Comparison of ENCODE assay signal across 8 cellular contexts in genomic region chr20:50540620-50541605, GRCh38. TPM values are rescaled to one million over a fixed set of nuclear protein-coding genes. Genes with fewer than 3 reads are reported as not detected.
DNase-seq lines count a peak whose midpoint lies in the region; ATAC-seq, FAIRE-seq and TF ChIP-seq lines count a peak whose summit lies in the region.

No MANE protein-coding gene starts in this region.

- in situ Hi-C loops in K562 (cut with MboI): no loop called here

- CTCF ChIA-PET in K562 (lab: Yijun Ruan, JAX; ENCODE audit: low intra/inter-chr PET ratio): no interaction called here

- H3K9me1 ChIP-seq in K562 (ENCODE audit: control insufficient read depth, insufficient read depth, low read length): peaks cover 6% of the 10 kb centered on the region

- H4K20me1 ChIP-seq in K562 (replicated peaks; ENCODE audit: control insufficient read depth, insufficient read depth, low read length): peaks cover 21% of the 10 kb centered on the region

- no peak for TF ChIP-seq POLR2A in K562 (conservative IDR thresholded peaks at IDR 0.05)

- POLR2A ChIA-PET in K562 (lab: Yijun Ruan, JAX): interaction anchor here (0.5 to 2.1 kb wide), 10 partner anchors 8 to 30 kb away, joined by 3 to 10 read pairs (median 4); no protein-coding TSS in a partner anchor

- no peak overlapping the region for H3K4me3 ChIP-seq in K562
- no peak overlapping the region for H3K4me3 ChIP-seq in lung

- H3K36me3 ChIP-seq in K562 (ENCODE audit: control insufficient read depth, insufficient read depth, low read length): peaks cover 28% of the 10 kb centered on the region; the same call in 1 of the 3 replicates
- H3K36me3 ChIP-seq in lung (ENCODE audit: control insufficient read depth in 2 of 2, insufficient read depth in 2 of 2, low read length in 2 of 2): peaks cover 0 to 2% of the 10 kb centered on the region in 2 donors

- TF ChIP-seq EP300 in K562 (IDR thresholded peaks at IDR 0.05; ENCODE audit: low read length): no peak

- peak; percentile 9 for ATAC-seq in HG02642 (IDR thresholded peaks at IDR 0.05; ENCODE audit: poor library complexity, unreplicated experiment)
- ATAC-seq in K562: peak; percentile 50
- peak; percentile 78 for ATAC-seq in lung (ENCODE audit: insufficient read depth, low FRiP score)
- no peak for ATAC-seq in GM19455 (IDR thresholded peaks at IDR 0.05; ENCODE audit: unreplicated experiment)
- no peak for ATAC-seq in GM18868 (IDR thresholded peaks at IDR 0.05; ENCODE audit: unreplicated experiment)

- TF ChIP-seq CTCF in K562 (IDR thresholded peaks at IDR 0.05 in 2 of 3, conservative IDR thresholded peaks at IDR 0.05 in 1 of 3; ENCODE audit: insufficient read depth in 2 of 3, low read depth in 1 of 3, low read length in 3 of 3) (no peak; a peak in 1 of 6 replicates), lung (IDR thresholded peaks at IDR 0.05; ENCODE audit: control extremely low read depth, extremely low read depth) (no peak)

- H3K9me3 ChIP-seq in K562 (replicated peaks; ENCODE audit: control insufficient read depth, insufficient read depth, low read depth, low read length) (no peaks in the 10 kb centered on the region), lung (ENCODE audit: control insufficient read depth in 2 of 2, insufficient read depth in 1 of 2, low read length in 1 of 2) (no peaks in the 10 kb centered on the region)

- TF ChIP-seq RAD21 in K562 (CRISPR knock-in tag; conservative IDR thresholded peaks at IDR 0.05 in 1 of 2, IDR thresholded peaks at IDR 0.05 in 1 of 2): no peak

- WGBS in K562 (ENCODE audit: insufficient coverage, low coverage, missing lambda C conversion rate): 56% methylated on average over 14 of the region's 14 CpGs
- 43 to 62% methylated on average over 14 of the region's 14 CpGs for WGBS in lung, 2 donors

- DNase-seq in AG20443 (ENCODE audit: low spot score) (peak; percentile 46), K562 (ENCODE audit: extremely low read depth in 1 of 4, low spot score in 3 of 4) (no peak), lung (ENCODE audit: low spot score) (peak; percentile 56), activated gamma-delta T cell treated with Interleukin-2 at 50 U/mL for 16 hours (no peak), superior temporal gyrus (ENCODE audit: extremely low spot score) (no peak)

- peak overlapping the region in 1 of 2 experiments; percentile 38; a peak in 2 of 4 replicates for H3K9ac ChIP-seq in K562 (ENCODE audit: insufficient read depth in 1 of 2, low read depth in 2 of 2, low read length in 2 of 2)

- H3K79me2 ChIP-seq in K562 (ENCODE audit: control insufficient read depth, insufficient read depth, low read length): peaks cover 92% of the 10 kb centered on the region

- peak; percentile 49 for FAIRE-seq in K562 (lab: Jason Lieb, UNC)

- H2AFZ ChIP-seq in K562 (ENCODE audit: low read depth, low read length): no peak overlapping the region; the same call in 1 of the 2 replicates

- BruUV-seq in K562 (replicated peaks; lab: Mats Ljungman, UMichigan): no TSS peak

- intact Hi-C loops in K562 (cut with micrococcal nuclease): no loop called here

- H3K27ac ChIP-seq in K562 (ENCODE audit: extremely low read depth, low read depth, low read length) (peak overlapping the region; percentile 71; the same call in 2 of the 3 replicates), lung (ENCODE audit: low read depth in 1 of 2, low read length in 1 of 2) (peak overlapping the region; percentile 60 to 88)

- H3K4me1 ChIP-seq in K562 (replicated peaks in 1 of 2; ENCODE audit: control insufficient read depth in 2 of 2, insufficient read depth in 2 of 2, low read length in 2 of 2): peaks cover 5 to 23% of the 10 kb centered on the region in 2 experiments; a peak in 4 of 5 replicates
- peaks cover 18 to 33% of the 10 kb centered on the region in 2 donors for H3K4me1 ChIP-seq in lung (ENCODE audit: control insufficient read depth in 2 of 2, insufficient read depth in 2 of 2, low read length in 2 of 2)

- H3K4me2 ChIP-seq in K562 (ENCODE audit: insufficient read depth, low read length): peak overlapping the region; percentile 37

- no peaks in the 10 kb centered on the region for H3K27me3 ChIP-seq in K562 (ENCODE audit: control insufficient read depth in 2 of 2, insufficient read depth in 2 of 2, low read length in 2 of 2)
- H3K27me3 ChIP-seq in lung (ENCODE audit: control insufficient read depth, insufficient read depth): no peaks in the 10 kb centered on the region

TF ChIP-seq in K562, 482 proteins besides CTCF, POLR2A, EP300 and RAD21 (continues in another document):
- TF ChIP-seq ZNF175 (CRISPR knock-in tag; IDR thresholded peaks at IDR 0.05; ENCODE audit: low read depth) (peak; percentile 5; the same call in 1 of the 2 replicates), ARID1B (IDR thresholded peaks at IDR 0.05) (no peak), ZNF239 (CRISPR knock-in tag; IDR thresholded peaks at IDR 0.05) (no peak), POLR2H (tag; IDR thresholded peaks at IDR 0.05; ENCODE audit: low read depth) (no peak), E2F3 (CRISPR knock-in tag; IDR thresholded peaks at IDR 0.05) (0 out of 2 replicates have a peak, but pooled peaks have one; percentile 26), ZNF224 (CRISPR knock-in tag; IDR thresholded peaks at IDR 0.05) (no peak), PRDM10 (IDR thresholded peaks at IDR 0.05; ENCODE audit: partially characterized antibody) (peak; percentile 79), CHD1 (IDR thresholded peaks at IDR 0.05; ENCODE audit: low read length) (no peak), ZNF695 (CRISPR knock-in tag; IDR thresholded peaks at IDR 0.05) (no peak), MCM5 (IDR thresholded peaks at IDR 0.05; ENCODE audit: low read depth) (no peak), FOXP4 (CRISPR knock-in tag; IDR thresholded peaks at IDR 0.05; ENCODE audit: borderline replicate concordance) (no peak), CEBPG (CRISPR knock-in tag; IDR thresholded peaks at IDR 0.05) (no peak), CEBPG (tag; conservative IDR thresholded peaks at IDR 0.05 in 1 of 2, IDR thresholded peaks at IDR 0.05 in 1 of 2) (no peak), EHMT2 (IDR thresholded peaks at IDR 0.05) (no peak)

RNA-seq across cellular contexts. Expression of gene PTPN1, which starts 30.7 kb away (rescaled TPM):
- 39.8 and 48.2 TPM in 2 replicates for total RNA-seq in K562 (2011; cell fraction: chromatin; rRNA removed; ENCODE audit: low replicate concordance)
- total RNA-seq in K562 (2011; cell fraction: nucleolus; rRNA removed): 25.1 and 26.7 TPM in 2 replicates
- 44.3 and 59.5 TPM in 2 replicates for total RNA-seq in K562 (2011; cell fraction: nucleoplasm; rRNA removed)
- 56.4 and 69.8 TPM in 2 replicates for total RNA-seq in K562 (2014; rRNA removed)
- total RNA-seq in K562 (2014; rRNA removed; fragmentation: Illumina TruSeq; extraction: Trizol): 44.5 and 49.4 TPM in 2 replicates
- total RNA-seq in K562 (2015; rRNA removed; fragmentation: Illumina TruSeq; extraction: Trizol): 58.5 and 58.9 TPM in 2 replicates
- 71.9 and 80.4 TPM in 2 replicates for total RNA-seq in K562 (2021)
- polyA plus RNA-seq in K562 (2011; rRNA removed): 31.5 and 53.1 TPM in 2 replicates
- polyA plus RNA-seq in K562 (2011; cell fraction: cytosol; rRNA removed): 38.3 and 62.4 TPM in 2 replicates
- polyA plus RNA-seq in K562 (2011; cell fraction: nucleus; rRNA removed): 50.2 and 94.2 TPM in 2 replicates
- 56.3 and 67.9 TPM in 2 replicates for polyA plus RNA-seq in K562 (2012)
- polyA plus RNA-seq in K562 (2014; fragmentation: Illumina TruSeq; extraction: Trizol): 85.3 and 88.7 TPM in 2 replicates
- 10 to 100 TPM; 11.0 to 15.7 TPM for polyA plus RNA-seq in K562 (2014; fragmentation: Nextera tagmentation; extraction: Ambion mirVana)
- 52.5 and 54.0 TPM in 2 replicates for polyA plus RNA-seq in K562 (2014; rRNA removed)
- 40.7 and 49.1 TPM in 2 replicates for polyA minus RNA-seq in K562 (2011; rRNA and poly(A)+ RNA removed)
- 25.5 and 37.9 TPM in 2 replicates for polyA minus RNA-seq in K562 (2011; cell fraction: cytosol; rRNA and poly(A)+ RNA removed)
- 13.3 and 26.4 TPM in 2 replicates for polyA minus RNA-seq in K562 (2011; cell fraction: nucleus; rRNA and poly(A)+ RNA removed)
- 10 to 100 TPM; 51.4 to 80.4 TPM for total RNA-seq in lung
- polyA plus RNA-seq in lung: 10 to 100 TPM; 62.0 to 67.3 TPM

Comparison
In these comparisons a context has a peak if more than half of its experiments do, and no peak if none do; other contexts are left out.
1. DNase-seq: peak in AG20443 (single experiment) and lung (single experiment); none in K562 (0 of 4), activated gamma-delta T cell treated with Interleukin-2 at 50 U/mL for 16 hours (single experiment) and superior temporal gyrus (single experiment).
2. ATAC-seq: peak in HG02642 (single experiment), K562 (single experiment) and lung (single experiment); none in GM19455 (single experiment) and GM18868 (single experiment).